In genomic region chr17:70127221-70127873, GRCh38 we compare ENCODE assay signal across 1 cellular context.
TF ChIP-seq lines count a peak whose summit lies in the region.

No MANE protein-coding gene starts in this region.

TF ChIP-seq in K562, 482 proteins besides CTCF, POLR2A, EP300 and RAD21:
- TF ChIP-seq POLR2AphosphoS5 (IDR thresholded peaks at IDR 0.05; ENCODE audit: control insufficient read depth, insufficient read depth, low read depth, low read length) (0 out of 2 replicates have a peak, but pooled peaks have one; percentile 23), ELF4 (CRISPR knock-in tag; IDR thresholded peaks at IDR 0.05) (peak; percentile 37; the same call in 1 of the 2 replicates), HDAC3 (IDR thresholded peaks at IDR 0.05; ENCODE audit: borderline replicate concordance, partially characterized antibody) (no peak), MLLT1 (IDR thresholded peaks at IDR 0.05) (peak in 1 of 2 experiments; percentile 28; a peak in 1 of 4 replicates), RBFOX2 (IDR thresholded peaks at IDR 0.05; ENCODE audit: low read depth, low read length) (peak; percentile 62; the same call in 1 of the 2 replicates), ZBTB26 (CRISPR knock-in tag; IDR thresholded peaks at IDR 0.05) (peak; percentile 36; the same call in 1 of the 2 replicates), MEIS2 (IDR thresholded peaks at IDR 0.05; ENCODE audit: partially characterized antibody) (peak; percentile 18), SUPT5H (IDR thresholded peaks at IDR 0.05) (0 out of 2 replicates have a peak, but pooled peaks have one; percentile 42), ZNF232 (CRISPR knock-in tag; IDR thresholded peaks at IDR 0.05) (no peak), THRB (CRISPR knock-in tag; conservative IDR thresholded peaks at IDR 0.05) (peak; percentile 88), ELF1 (tag; IDR thresholded peaks at IDR 0.05) (0 out of 2 replicates have a peak, but pooled peaks have one; percentile 23), ZBTB34 (CRISPR knock-in tag; IDR thresholded peaks at IDR 0.05) (no peak), HBP1 (CRISPR knock-in tag; IDR thresholded peaks at IDR 0.05) (peak; percentile 77; the same call in 1 of the 2 replicates)
TF ChIP-seq in K562: peak in this region for 10.
